11 cellular contexts compared by ENCODE assay signal in genomic region chr17:64278614-64279013, GRCh38. TPM values are rescaled to one million over a fixed set of nuclear protein-coding genes. Genes with fewer than 3 reads are reported as not detected.
A peak's percentile ranks its signal among the peaks of the same experiment; 100 is the strongest.
DNase-seq lines count a peak whose midpoint lies in the region; ATAC-seq and TF ChIP-seq lines count a peak whose summit lies in the region.
"Had no signal": no experiment of that assay in that cellular context is flagged by ENCODE, and none has a peak within 500 bp of the region (broad histone marks: within the 10 kb centered on the region; RNA-seq: fewer than 3 reads in every experiment).

No MANE protein-coding gene starts in this region.

- in situ Hi-C loops in GM23248 (cut with MboI), result loop anchor here (10.0 to 25.0 kb wide), 2 partner anchors 244 to 366 kb away; partner anchors contain the start of genes CSHL1 and GH1

- H3K4me1 ChIP-seq in GM23248 (ENCODE audit: insufficient read depth), result peaks cover 10% of the 10 kb centered on the region; the same call in 1 of the 2 replicates
- H3K4me1 ChIP-seq in PC-3 (ENCODE audit: insufficient read depth, low read length), result peaks cover 14% of the 10 kb centered on the region
- no peaks in the 10 kb centered on the region for H3K4me1 ChIP-seq in parathyroid adenoma

- DNase-seq in GM23248 (peak; percentile 61), PC-3 (peak; percentile 95), epithelial cell of prostate (ENCODE audit: low read depth, low spot score) (peak; percentile 90), COLO668 (lab: John Stamatoyannopoulos, UW; ENCODE audit: unreplicated experiment) (no peak), NCI-H187 (lab: John Stamatoyannopoulos, UW) (no peak)
- DNase-seq: activated CD4-positive, alpha-beta T cell treated with anti-CD3 and anti-CD28 coated beads, Interleukin-2, amount 10 ng/mL, durations not matched to agents 24 days and 14 days; DMS 273 treated with DMSO at 0.1 percent for 48 hours; NCI-H1417 treated with DMSO at 0.1 percent for 48 hours; stimulated activated CD4-positive, alpha-beta T cell treated with anti-CD3 and anti-CD28 coated beads, Interleukin-12 subunit alpha, Interleukin-12 subunit beta, amount 100 ng/mL, for 4 hours had no signal

- no peak overlapping the region for H3K4me2 ChIP-seq in GM23248 (ENCODE audit: unreplicated experiment)
- H3K4me2 ChIP-seq in PC-3 (ENCODE audit: low read length), result no peak overlapping the region
- no peak overlapping the region for H3K4me2 ChIP-seq in parathyroid adenoma (ENCODE audit: low read length)

- H3K9me3 ChIP-seq in GM23248 (ENCODE audit: low read depth) (no peaks in the 10 kb centered on the region), PC-3 (ENCODE audit: low read length) (no peaks in the 10 kb centered on the region), parathyroid adenoma (ENCODE audit: control insufficient read depth, low read length) (no peaks in the 10 kb centered on the region)

- intact Hi-C loops in PC-3 (cut with micrococcal nuclease), result loop anchor here (5.0 kb wide), 1 partner anchor 36 kb away; no protein-coding TSS in a partner anchor

- no peaks in the 10 kb centered on the region for H3K27me3 ChIP-seq in GM23248 (replicated peaks; ENCODE audit: insufficient read depth)
- H3K27me3 ChIP-seq in PC-3 (ENCODE audit: low read length), result no peaks in the 10 kb centered on the region
- H3K27me3 ChIP-seq in parathyroid adenoma (ENCODE audit: control insufficient read depth, insufficient read depth, low read length), result no peaks in the 10 kb centered on the region

- H3K9ac ChIP-seq in GM23248 (no peak overlapping the region), PC-3 (ENCODE audit: low read length) (no peak overlapping the region), parathyroid adenoma (no peak overlapping the region)

- CTCF ChIA-PET in PC-3 (lab: Charles Lee), result interaction anchor here (0.6 kb wide), 1 partner anchor 140 kb away, joined by 11 read pairs; no protein-coding TSS in a partner anchor

- H2AFZ ChIP-seq in GM23248 (peak overlapping the region; percentile 49; the same call in 1 of the 2 replicates), PC-3 (ENCODE audit: low read length) (peak overlapping the region; percentile 35; the same call in 1 of the 2 replicates), parathyroid adenoma (peak overlapping the region; percentile 31)

- H3K9me2 ChIP-seq in GM23248 (ENCODE audit: insufficient read depth) (no peaks in the 10 kb centered on the region), PC-3 (replicated peaks; ENCODE audit: low read length) (no peaks in the 10 kb centered on the region)

- H3F3A ChIP-seq in GM23248 (ENCODE audit: insufficient read depth) (no peaks in the 10 kb centered on the region; the same call in 1 of the 2 replicates), PC-3 (ENCODE audit: low read length, unreplicated experiment) (no peaks in the 10 kb centered on the region)

- no peak overlapping the region for H3K4me3 ChIP-seq in GM23248
- H3K4me3 ChIP-seq in PC-3 (ENCODE audit: low read length), result no peak overlapping the region
- no peak overlapping the region for H3K4me3 ChIP-seq in parathyroid adenoma (ENCODE audit: low read depth, low read length)

- no TSS peak for BruUV-seq in PC-3 (replicated peaks; lab: Mats Ljungman, UMichigan)

- ATAC-seq in PC-3 (peak; percentile 97), HG03457 (IDR thresholded peaks at IDR 0.05; ENCODE audit: unreplicated experiment) (no peak)

- H3K36me3 ChIP-seq in GM23248 (ENCODE audit: low read depth), result no peaks in the 10 kb centered on the region
- H3K36me3 ChIP-seq in PC-3 (ENCODE audit: low read depth, low read length), result no peaks in the 10 kb centered on the region
- no peaks in the 10 kb centered on the region for H3K36me3 ChIP-seq in parathyroid adenoma (ENCODE audit: control insufficient read depth, insufficient read depth, low read length)

- no peaks in the 10 kb centered on the region for H4K20me1 ChIP-seq in GM23248 (ENCODE audit: insufficient read depth)
- no peaks in the 10 kb centered on the region for H4K20me1 ChIP-seq in PC-3 (ENCODE audit: low read length)

- POLR2A ChIA-PET in PC-3 (lab: Charles Lee; ENCODE audit: unreplicated experiment), result interaction anchor here (0.6 kb wide), 1 partner anchor 681 kb away, joined by 18 read pairs; no protein-coding TSS in a partner anchor

- no peak overlapping the region for H3K27ac ChIP-seq in GM23248
- H3K27ac ChIP-seq in PC-3 (ENCODE audit: low read length), result peak overlapping the region; percentile 55
- peak overlapping the region; percentile 55 for H3K27ac ChIP-seq in epithelial cell of prostate
- H3K27ac ChIP-seq in parathyroid adenoma, result no peak overlapping the region

- H3K79me2 ChIP-seq in GM23248 (ENCODE audit: insufficient read depth) (no peaks in the 10 kb centered on the region), PC-3 (ENCODE audit: low read length) (no peaks in the 10 kb centered on the region), parathyroid adenoma (no peaks in the 10 kb centered on the region)

- TF ChIP-seq CTCF in PC-3 (conservative IDR thresholded peaks at IDR 0.05; ENCODE audit: low read depth, low read length) (no peak), parathyroid adenoma (IDR thresholded peaks at IDR 0.05) (no peak)

- 46 to 51% methylated on average over 3 of the region's 3 CpGs for WGBS in GM23248 (ENCODE audit: low coverage in 1 of 2, low lambda C conversion rate in 2 of 2, missing lambda C conversion rate in 2 of 2), 2 experiments

RNA-seq across cellular contexts. Expression of gene TEX2, which starts 15.6 kb away (rescaled TPM):
- total RNA-seq in GM23248 (2014; rRNA removed; shearing (Covaris generic)), result 37.0 and 39.8 TPM in 2 replicates
- 26.9 and 28.3 TPM in 2 replicates for polyA plus RNA-seq in GM23248 (2016; fragmentation: Nextera tagmentation; extraction: Ambion mirVana)
- 44.2 and 50.5 TPM in 2 replicates for total RNA-seq in PC-3 (2014; rRNA removed)

Comparison
In these comparisons a context has a peak if more than half of its experiments do, and no peak if none do; other contexts are left out.
1. DNase-seq: peak in GM23248 (single experiment), PC-3 (single experiment) and epithelial cell of prostate (single experiment); none in COLO668 (single experiment) and NCI-H187 (0 of 2).
2. H3K27ac ChIP-seq: peak in PC-3 (single experiment) and epithelial cell of prostate (single experiment); none in GM23248 (single experiment) and parathyroid adenoma (single experiment).
3. Peak in every context shown above with its lines, with median percentiles within 50 percentile points of each other: H2AFZ ChIP-seq.